19 cellular contexts compared by ENCODE assay signal in genomic region chr1:175313672-175314225, GRCh38.
DNase-seq lines count a peak whose midpoint lies in the region; ATAC-seq, FAIRE-seq and TF ChIP-seq lines count a peak whose summit lies in the region.
"Had no signal": no experiment of that assay in that cellular context is flagged by ENCODE, and none has a peak within 500 bp of the region (broad histone marks: within the 10 kb centered on the region; RNA-seq: fewer than 3 reads in every experiment).

No MANE protein-coding gene starts in this region.

- peaks cover 0 to 26% of the 10 kb centered on the region in 2 experiments for H3K27me3 ChIP-seq in mesenchymal stem cell (ENCODE audit: control insufficient read depth in 1 of 2, insufficient read depth in 1 of 2, low read length in 2 of 2)

- no peak overlapping the region for H3K4me2 ChIP-seq in mesenchymal stem cell (ENCODE audit: low read length, poor library complexity, severe bottlenecking)
- H3K4me2 ChIP-seq: PC-9 had no signal

- ATAC-seq in HG03196 (IDR thresholded peaks at IDR 0.05; ENCODE audit: unreplicated experiment) (no peak), HG02840 (IDR thresholded peaks at IDR 0.05; ENCODE audit: low FRiP score, unreplicated experiment) (no peak)

- H4K8ac ChIP-seq in mesenchymal stem cell (ENCODE audit: low read length): no peak overlapping the region

- H2AK5ac ChIP-seq in mesenchymal stem cell (ENCODE audit: low read length, severe bottlenecking): no peak overlapping the region

- H3K18ac ChIP-seq in mesenchymal stem cell (ENCODE audit: low read depth in 1 of 2, low read length in 2 of 2): no peak overlapping the region

- peak; percentile 29 for FAIRE-seq in D721Med (lab: Jason Lieb, UNC)
- FAIRE-seq: GM12892 had no signal

- no peak overlapping the region for H2BK15ac ChIP-seq in mesenchymal stem cell (ENCODE audit: low read depth, poor library complexity, severe bottlenecking)

- no peak overlapping the region for H4K91ac ChIP-seq in mesenchymal stem cell (ENCODE audit: low read length)

- H2AFZ ChIP-seq in mesenchymal stem cell (ENCODE audit: low read depth, low read length): no peak overlapping the region
- H2AFZ ChIP-seq: PC-9 had no signal

- DNase-seq in DMS 273 (lab: John Stamatoyannopoulos, UW; ENCODE audit: unreplicated experiment): peak; percentile 10
- no peak for DNase-seq in DMS 273 treated with DMSO at 0.1 percent for 48 hours (lab: John Stamatoyannopoulos, UW)
- DNase-seq in D721Med (ENCODE audit: insufficient read length, low spot score): no peak
- DNase-seq in NCI-H69 (lab: John Stamatoyannopoulos, UW): peak; percentile 27
- DNase-seq in foreskin melanocyte: peak; percentile 51
- DNase-seq in mesenchymal stem cell: no peak
- DNase-seq: CD4-positive, alpha-beta memory T cell; GF-D8; HFFc6; MV-4-11; NCI-H146; NCI-H2081; NCI-H226; NCI-H526 treated with DMSO at 0.1 percent for 48 hours; PC-9 had no signal

- H3K9ac ChIP-seq in mesenchymal stem cell (ENCODE audit: low read length): no peak overlapping the region

- no peak overlapping the region for H3K14ac ChIP-seq in mesenchymal stem cell (ENCODE audit: low read length in 2 of 2)

- no peaks in the 10 kb centered on the region for H3K79me1 ChIP-seq in mesenchymal stem cell (replicated peaks; ENCODE audit: low read length, poor library complexity, severe bottlenecking)

- no peak overlapping the region for H2BK120ac ChIP-seq in mesenchymal stem cell (ENCODE audit: low read depth, low read length)

- 84% methylated on average over 7 of the region's 7 CpGs for WGBS in mesenchymal stem cell

- no peak overlapping the region for H2BK12ac ChIP-seq in mesenchymal stem cell (ENCODE audit: low read length in 2 of 2)

- no peak overlapping the region for H3K4me3 ChIP-seq in mesenchymal stem cell (ENCODE audit: insufficient read depth in 1 of 2, low read depth in 1 of 2, low read length in 2 of 2)
- H3K4me3 ChIP-seq: PC-9 had no signal

- H3K36me3 ChIP-seq in mesenchymal stem cell (ENCODE audit: control insufficient read depth in 1 of 2, insufficient read depth in 2 of 2, low read depth in 1 of 2, low read length in 2 of 2): no peaks in the 10 kb centered on the region

- TF ChIP-seq CTCF in D721Med (IDR thresholded peaks at IDR 0.05; ENCODE audit: insufficient read depth, missing control alignments): no peak

- H3K4me1 ChIP-seq in mesenchymal stem cell (ENCODE audit: control insufficient read depth, insufficient read depth, low read depth, low read length): no peaks in the 10 kb centered on the region

- no peak overlapping the region for H2BK5ac ChIP-seq in mesenchymal stem cell (ENCODE audit: low read depth, low read length, poor library complexity, severe bottlenecking)

- no peak overlapping the region for H3K27ac ChIP-seq in mesenchymal stem cell (ENCODE audit: low read length, poor library complexity, severe bottlenecking)
- H3K27ac ChIP-seq: 22Rv1, PC-9 had no signal

- H3K23ac ChIP-seq in mesenchymal stem cell (ENCODE audit: low read length in 2 of 2): no peak overlapping the region

- H3K4ac ChIP-seq in mesenchymal stem cell (ENCODE audit: low read depth in 1 of 2, low read length in 2 of 2): no peak overlapping the region

- no peaks in the 10 kb centered on the region for H3K9me3 ChIP-seq in mesenchymal stem cell (ENCODE audit: control insufficient read depth, low read length)

Comparison
In these comparisons a context has a peak if more than half of its experiments do, and no peak if none do; other contexts are left out.
1. DNase-seq: peak in DMS 273 (single experiment), NCI-H69 (single experiment) and foreskin melanocyte (single experiment); none in DMS 273 treated with DMSO at 0.1 percent for 48 hours (single experiment), D721Med (single experiment) and mesenchymal stem cell (single experiment).